15 cellular contexts compared by ENCODE assay signal in the genomic region with DNA sequence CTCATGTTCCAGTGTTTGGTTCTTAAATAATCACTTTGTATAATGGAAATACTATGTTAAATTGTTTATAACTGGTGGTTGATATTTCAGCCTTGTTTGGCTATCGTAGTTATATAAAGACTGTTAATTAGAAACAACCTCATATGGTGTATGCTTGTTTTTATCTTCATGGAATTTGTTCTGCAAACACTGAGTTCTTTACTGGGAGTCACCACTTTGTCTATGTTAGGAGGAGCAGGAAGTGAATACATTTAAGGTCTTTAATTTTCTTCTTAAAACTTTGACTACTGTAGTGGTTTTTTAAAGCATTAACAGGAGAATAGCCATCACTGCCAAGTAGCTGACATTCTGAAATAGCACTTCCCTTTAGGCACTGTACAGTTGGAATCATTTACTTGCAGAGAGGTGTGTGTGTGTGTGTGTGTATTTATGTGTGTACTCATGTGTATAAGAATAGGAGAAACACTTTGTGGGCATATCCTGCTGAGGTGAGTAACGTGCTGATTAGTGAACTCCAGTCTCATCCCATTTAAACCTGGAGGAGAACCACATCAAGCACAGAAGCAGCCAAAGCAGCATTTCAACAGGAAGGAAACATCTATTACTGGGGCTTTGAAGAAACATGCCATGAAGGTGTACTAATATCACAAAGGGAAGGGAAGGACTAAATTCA. TPM values are rescaled to one million over a fixed set of nuclear protein-coding genes. Genes with fewer than 3 reads are reported as not detected.
DNase-seq lines count a peak whose midpoint lies in the region; ATAC-seq, FAIRE-seq and TF ChIP-seq lines count a peak whose summit lies in the region.
"Had no signal": no experiment of that assay in that cellular context is flagged by ENCODE, and none has a peak within 500 bp of the region (broad histone marks: within the 10 kb centered on the region; RNA-seq: fewer than 3 reads in every experiment).

No MANE protein-coding gene starts in this region.

- no peak overlapping the region for H4K8ac ChIP-seq in H9 (replicated peaks; ENCODE audit: insufficient read length, low read depth, low read length)

- no CpG with 5 or more reads among the region's 2 CpGs for WGBS in H9 (ENCODE audit: extremely low coverage, insufficient read length, low lambda C conversion rate)
- WGBS in HepG2 (ENCODE audit: low lambda C conversion rate) = 60% methylated on average over 2 of the region's 2 CpGs

- intact Hi-C loops in dendritic cell treated with granulocyte-macrophage colony-stimulating factor and Interleukin-4, amounts not matched to agents 40 ng/mL and 50 ng/mL, for 4 days (cut with micrococcal nuclease) = no loop called here
- intact Hi-C loops in HepG2 (cut with micrococcal nuclease; ENCODE audit: unreplicated experiment) = no loop called here

- H4K5ac ChIP-seq in H9 (ENCODE audit: insufficient read length, low read depth, low read length) = no peak overlapping the region

- H3K4me1 Mint-ChIP-seq in CD4-positive, CD25-positive, alpha-beta regulatory T cell = peaks cover 23 to 39% (median 33%) of the 10 kb centered on the region in 4 donors
- peaks cover 7 to 12% of the 10 kb centered on the region in 2 experiments; a peak in 3 of 4 replicates for H3K4me1 Mint-ChIP-seq in H9
- peaks cover 44% of the 10 kb centered on the region for H3K4me1 Mint-ChIP-seq in dendritic cell treated with granulocyte-macrophage colony-stimulating factor and Interleukin-4, amounts not matched to agents 40 ng/mL and 50 ng/mL, for 4 days (ENCODE audit: low read depth)

- no peak overlapping the region for H3K56ac ChIP-seq in H9 (ENCODE audit: insufficient read length, low read depth, low read length)

- H3K4me1 ChIP-seq in CD4-positive, CD25-positive, alpha-beta regulatory T cell (ENCODE audit: control insufficient read depth, insufficient read depth, low read length, poor library complexity, severe bottlenecking) = peaks cover 4% of the 10 kb centered on the region
- H3K4me1 ChIP-seq in H9 (ENCODE audit: insufficient read depth, low read length) (no peaks in the 10 kb centered on the region), HepG2 (ENCODE audit: insufficient read depth, low read length) (peaks cover 20% of the 10 kb centered on the region)

- H2BK12ac ChIP-seq in H9 (ENCODE audit: insufficient read length, low read depth, low read length) = no peak overlapping the region

- peak overlapping the region; percentile 23 for H2BK120ac ChIP-seq in H9 (ENCODE audit: low read depth, low read length, poor library complexity, severe bottlenecking)

- peaks cover 20% of the 10 kb centered on the region for H3K36me3 Mint-ChIP-seq in CD4-positive, CD25-positive, alpha-beta regulatory T cell
- no peaks in the 10 kb centered on the region for H3K36me3 Mint-ChIP-seq in H9 (ENCODE audit: insufficient read depth in 1 of 3, low read depth in 3 of 3)
- H3K36me3 Mint-ChIP-seq in dendritic cell treated with granulocyte-macrophage colony-stimulating factor and Interleukin-4, amounts not matched to agents 40 ng/mL and 50 ng/mL, for 4 days (ENCODE audit: low read depth) = peaks cover 38% of the 10 kb centered on the region
- H3K36me3 Mint-ChIP-seq: WTC11 had no signal

- TF ChIP-seq POLR2A in HepG2 (IDR thresholded peaks at IDR 0.05; ENCODE audit: insufficient read depth in 1 of 2, low read depth in 2 of 2, low read length in 2 of 2) (no peak), GM18505 (IDR thresholded peaks at IDR 0.05; ENCODE audit: borderline replicate concordance, extremely low read depth, insufficient read depth, insufficient read length) (no peak)

- H3K79me1 ChIP-seq in H9 (ENCODE audit: insufficient read depth, low read depth, low read length, poor library complexity, severe bottlenecking) = no peaks in the 10 kb centered on the region

- no peak overlapping the region for H3K27ac ChIP-seq in CD4-positive, CD25-positive, alpha-beta regulatory T cell (ENCODE audit: insufficient read depth, low read length, poor library complexity, severe bottlenecking)
- no peak overlapping the region for H3K27ac ChIP-seq in H9 (ENCODE audit: insufficient read length, low read depth, low read length)
- H3K27ac ChIP-seq in HepG2 (ENCODE audit: extremely low read length, insufficient read depth, low read length) = peak overlapping the region; percentile 34
- H3K27ac ChIP-seq: SJSA1 had no signal

- no peak overlapping the region for H3K18ac ChIP-seq in H9 (ENCODE audit: insufficient read length, low read depth, low read length)

- no peak for DNase-seq in CD4-positive, CD25-positive, alpha-beta regulatory T cell
- no peak for DNase-seq in H9
- no peak for DNase-seq in HepG2 (ENCODE audit: low spot score)
- no peak for DNase-seq in NCI-H510A (lab: John Stamatoyannopoulos, UW)
- DNase-seq in foreskin fibroblast = no peak
- DNase-seq: BE2C, cortex of kidney, NCI-H2029 treated with DMSO at 0.1 percent for 48 hours had no signal

- no peak overlapping the region for H3K4ac ChIP-seq in H9 (ENCODE audit: low read depth, low read length)

- in situ Hi-C loops in HepG2 (cut with HindIII; ENCODE audit: extremely low pct_ligation_motif_present, low pct_unique_long_range_greater_than_20kb) = no loop called here

- H2BK15ac ChIP-seq in H9 (ENCODE audit: low read depth, low read length) = no peak overlapping the region

- no peak overlapping the region for H2AK5ac ChIP-seq in H9 (ENCODE audit: insufficient read length, low read length)

- POLR2A ChIA-PET in HepG2 (lab: Yijun Ruan, JAX) = no interaction called here

- no peak overlapping the region for H3K14ac ChIP-seq in H9 (ENCODE audit: insufficient read depth, low read length)

- no peaks in the 10 kb centered on the region for H3K9me3 ChIP-seq in CD4-positive, CD25-positive, alpha-beta regulatory T cell (ENCODE audit: control insufficient read depth in 2 of 2, low read length in 2 of 2)
- H3K9me3 ChIP-seq in H9 (ENCODE audit: control insufficient read depth, low read depth, low read length) (no peaks in the 10 kb centered on the region), HepG2 (ENCODE audit: low read length) (no peaks in the 10 kb centered on the region)
- H3K9me3 ChIP-seq: BE2C, SJSA1 had no signal

- H3K79me2 ChIP-seq in H9 (ENCODE audit: insufficient read depth, low read length) (no peaks in the 10 kb centered on the region), HepG2 (ENCODE audit: insufficient read depth, low read length) (no peaks in the 10 kb centered on the region)

- H3K9ac ChIP-seq in H9 (ENCODE audit: extremely low read depth, insufficient read length, low read length) (no peak overlapping the region), HepG2 (ENCODE audit: insufficient read depth, low read depth, low read length) (no peak overlapping the region)

- H2BK5ac ChIP-seq in H9 (ENCODE audit: insufficient read length, low read length) = no peak overlapping the region

- BruUV-seq in HepG2 (replicated peaks; lab: Mats Ljungman, UMichigan) = no TSS peak

- H3K4me3 ChIP-seq in CD4-positive, CD25-positive, alpha-beta regulatory T cell (ENCODE audit: low read depth, low read length) = no peak overlapping the region
- no peak overlapping the region for H3K4me3 ChIP-seq in HepG2 (replicated peaks in 1 of 3; ENCODE audit: insufficient read depth in 1 of 3, low read depth in 2 of 3, low read length in 3 of 3)
- H3K4me3 ChIP-seq in foreskin fibroblast (ENCODE audit: low read depth in 1 of 2, low read length in 2 of 2) = no peak overlapping the region
- H3K4me3 ChIP-seq: SJSA1 had no signal

- ATAC-seq in CD4-positive, CD25-positive, alpha-beta regulatory T cell (ENCODE audit: low read depth in 2 of 2) = no peak
- ATAC-seq in HepG2 (peak; percentile 69), GM19035 (IDR thresholded peaks at IDR 0.05; ENCODE audit: unreplicated experiment) (no peak), GM18505 (IDR thresholded peaks at IDR 0.05; ENCODE audit: unreplicated experiment) (no peak)
- ATAC-seq: sciatic nerve, WTC11 had no signal

- H3T11ph ChIP-seq in H9 (ENCODE audit: low read length) = no peak overlapping the region

- no peaks in the 10 kb centered on the region for H3K27me3 Mint-ChIP-seq in CD4-positive, CD25-positive, alpha-beta regulatory T cell
- H3K27me3 Mint-ChIP-seq in H9 (ENCODE audit: low read depth) = no peaks in the 10 kb centered on the region; the same call in 1 of the 2 replicates
- H3K27me3 Mint-ChIP-seq in dendritic cell treated with granulocyte-macrophage colony-stimulating factor and Interleukin-4, amounts not matched to agents 40 ng/mL and 50 ng/mL, for 4 days = no peaks in the 10 kb centered on the region
- H3K27me3 Mint-ChIP-seq: stimulated activated naive CD8-positive, alpha-beta T cell treated with anti-CD3 and anti-CD28 coated beads, Interleukin-15, Interleukin-2, amounts not matched to agents 100 ng/mL and 50 ng/mL, for 24 hours had no signal

- H3K27ac Mint-ChIP-seq in CD4-positive, CD25-positive, alpha-beta regulatory T cell = peak overlapping the region in 2 of 3 donors; percentile 3
- H3K27ac Mint-ChIP-seq in H9 = no peak overlapping the region
- H3K27ac Mint-ChIP-seq in dendritic cell treated with granulocyte-macrophage colony-stimulating factor and Interleukin-4, amounts not matched to agents 40 ng/mL and 50 ng/mL, for 4 days = peak overlapping the region; percentile 11
- H3K27ac Mint-ChIP-seq: stimulated activated naive CD8-positive, alpha-beta T cell treated with anti-CD3 and anti-CD28 coated beads, Interleukin-15, Interleukin-2, amounts not matched to agents 100 ng/mL and 50 ng/mL, for 24 hours; WTC11 had no signal

- TF ChIP-seq EP300 in HepG2 (IDR thresholded peaks at IDR 0.05; ENCODE audit: low read depth in 2 of 2, low read length in 2 of 2) (no peak), HepG2 (CRISPR knock-in tag; IDR thresholded peaks at IDR 0.05; ENCODE audit: borderline replicate concordance) (no peak)

- H2AFZ ChIP-seq in H9 (ENCODE audit: low read length) (no peak overlapping the region), HepG2 (ENCODE audit: low read length) (no peak overlapping the region)

- no peak overlapping the region for H3K23ac ChIP-seq in H9 (ENCODE audit: insufficient read length, low read depth, low read length)

- H3K4me2 ChIP-seq in H9 (ENCODE audit: insufficient read depth, insufficient read length, low read length) (no peak overlapping the region), HepG2 (ENCODE audit: low read depth, low read length) (peak overlapping the region; percentile 35)

- H3K27me3 ChIP-seq in CD4-positive, CD25-positive, alpha-beta regulatory T cell (ENCODE audit: control insufficient read depth, insufficient read depth, low read length) = no peaks in the 10 kb centered on the region
- H3K27me3 ChIP-seq in H9 (ENCODE audit: insufficient read depth, low read length) (no peaks in the 10 kb centered on the region), HepG2 (ENCODE audit: control insufficient read depth in 1 of 2, insufficient read depth in 2 of 2, low read length in 2 of 2) (no peaks in the 10 kb centered on the region)
- H3K27me3 ChIP-seq: BE2C, SJSA1 had no signal

- FAIRE-seq in HepG2 (lab: Jason Lieb, UNC) = no peak

- no peak for TF ChIP-seq CTCF in H9 (conservative IDR thresholded peaks at IDR 0.05)
- no peak for TF ChIP-seq CTCF in HepG2 (CRISPR knock-in tag; IDR thresholded peaks at IDR 0.05)
- TF ChIP-seq CTCF in foreskin fibroblast (IDR thresholded peaks at IDR 0.05; ENCODE audit: low read depth, low read length) = no peak

- no peak for TF ChIP-seq RAD21 in HepG2 (CRISPR knock-in tag; IDR thresholded peaks at IDR 0.05)

- H3K4me3 Mint-ChIP-seq in CD4-positive, CD25-positive, alpha-beta regulatory T cell = peak overlapping the region in 2 of 4 donors; percentile 15 to 57
- no peak overlapping the region for H3K4me3 Mint-ChIP-seq in H9
- H3K4me3 Mint-ChIP-seq in dendritic cell treated with granulocyte-macrophage colony-stimulating factor and Interleukin-4, amounts not matched to agents 40 ng/mL and 50 ng/mL, for 4 days = no peak overlapping the region
- H3K4me3 Mint-ChIP-seq: stimulated activated naive CD8-positive, alpha-beta T cell treated with anti-CD3 and anti-CD28 coated beads, Interleukin-15, Interleukin-2, amounts not matched to agents 100 ng/mL and 50 ng/mL, for 24 hours; WTC11 had no signal

- CTCF ChIA-PET in HepG2 (lab: Yijun Ruan, JAX; ENCODE audit: low intra/inter-chr PET ratio, low total read pairs) = no interaction called here

- H3K9me3 Mint-ChIP-seq in CD4-positive, CD25-positive, alpha-beta regulatory T cell = peaks cover 0 to 2% (median 0%) of the 10 kb centered on the region in 7 donors
- no peaks in the 10 kb centered on the region for H3K9me3 Mint-ChIP-seq in H9
- H3K9me3 Mint-ChIP-seq in dendritic cell treated with granulocyte-macrophage colony-stimulating factor and Interleukin-4, amounts not matched to agents 40 ng/mL and 50 ng/mL, for 4 days = no peaks in the 10 kb centered on the region
- H3K9me3 Mint-ChIP-seq: stimulated activated naive CD8-positive, alpha-beta T cell treated with anti-CD3 and anti-CD28 coated beads, Interleukin-15, Interleukin-2, amounts not matched to agents 100 ng/mL and 50 ng/mL, for 24 hours; WTC11 had no signal

- H4K91ac ChIP-seq in H9 (ENCODE audit: insufficient read length, low read depth, low read length) = no peak overlapping the region

- no peak overlapping the region for H2BK20ac ChIP-seq in H9 (ENCODE audit: low read depth, low read length, poor library complexity, severe bottlenecking)

- H3K36me3 ChIP-seq in CD4-positive, CD25-positive, alpha-beta regulatory T cell (ENCODE audit: control insufficient read depth, insufficient read depth, low read length) = no peaks in the 10 kb centered on the region
- no peaks in the 10 kb centered on the region for H3K36me3 ChIP-seq in HepG2 (replicated peaks in 1 of 2; ENCODE audit: control insufficient read depth in 1 of 2, insufficient read depth in 2 of 2, low read length in 2 of 2)
- H3K36me3 ChIP-seq: BE2C had no signal

- no peaks in the 10 kb centered on the region for H3K23me2 ChIP-seq in H9 (ENCODE audit: insufficient read length, low read depth, low read length, poor library complexity, severe bottlenecking)

- H4K20me1 ChIP-seq in H9 (ENCODE audit: control insufficient read depth, insufficient read depth, insufficient read length) (no peaks in the 10 kb centered on the region), HepG2 (ENCODE audit: insufficient read depth, low read length) (no peaks in the 10 kb centered on the region)

RNA-seq across cellular contexts. Expression of a gene that starts 37.8 kb away (rescaled TPM):
- 53.2 TPM for total RNA-seq in CD4-positive, CD25-positive, alpha-beta regulatory T cell
- polyA plus RNA-seq in CD4-positive, CD25-positive, alpha-beta regulatory T cell = 10 to 100 TPM in 3 of 4 donors, 1 to 10 TPM in 1; 9.9 to 22.7 (median 18.9) TPM
- 3.1 and 3.5 TPM in 2 replicates for total RNA-seq in H9 (2021)
- 4.6 and 4.8 TPM in 2 replicates for total RNA-seq in HepG2 (2016; rRNA removed; fragmentation: Illumina TruSeq; extraction: Trizol)
- total RNA-seq in HepG2 (2016; cell fraction: cytosol; rRNA removed; fragmentation: Illumina TruSeq; extraction: Trizol; ENCODE audit: low read depth) = 1.1 and 1.3 TPM in 2 replicates
- total RNA-seq in HepG2 (2016; cell fraction: insoluble cytoplasmic fraction; rRNA removed; fragmentation: Illumina TruSeq; extraction: Trizol) = 4.3 and 6.2 TPM in 2 replicates
- 3.6 and 3.7 TPM in 2 replicates for total RNA-seq in HepG2 (2016; cell fraction: membrane; rRNA removed; fragmentation: Illumina TruSeq; extraction: Trizol)
- 14.2 and 15.6 TPM in 2 replicates for total RNA-seq in HepG2 (2016; cell fraction: nucleus; rRNA removed; fragmentation: Illumina TruSeq; extraction: Trizol)
- 4.2 and 4.7 TPM in 2 replicates for polyA plus RNA-seq in HepG2 (2011; rRNA removed)
- 1.6 and 2.4 TPM in 2 replicates for polyA plus RNA-seq in HepG2 (2011; cell fraction: cytosol; rRNA removed)
- 7.1 and 8.3 TPM in 2 replicates for polyA plus RNA-seq in HepG2 (2011; cell fraction: nucleus; rRNA removed)
- polyA plus RNA-seq in HepG2 (2012) = 3.1 and 3.5 TPM in 2 replicates
- polyA plus RNA-seq in HepG2 (2016; cell fraction: cytosol; fragmentation: Illumina TruSeq; extraction: Trizol; ENCODE audit: low read depth) = 0.09 TPM in 2 replicates
- 2.2 and 2.3 TPM in 2 replicates for polyA plus RNA-seq in HepG2 (2016; cell fraction: insoluble cytoplasmic fraction; fragmentation: Illumina TruSeq; extraction: Trizol; ENCODE audit: low read depth)
- polyA plus RNA-seq in HepG2 (2016; cell fraction: membrane; fragmentation: Illumina TruSeq; extraction: Trizol; ENCODE audit: low read depth) = 0.34 and 0.38 TPM in 2 replicates
- polyA plus RNA-seq in HepG2 (2016; cell fraction: nucleus; fragmentation: Illumina TruSeq; extraction: Trizol; ENCODE audit: insufficient read depth, low read depth) = 5.4 TPM in 2 replicates
- 8.5 and 15.5 TPM in 2 replicates for polyA minus RNA-seq in HepG2 (2011; rRNA and poly(A)+ RNA removed; ENCODE audit: low replicate concordance)
- 6.2 and 6.8 TPM in 2 replicates for polyA minus RNA-seq in HepG2 (2011; cell fraction: cytosol; rRNA and poly(A)+ RNA removed)
- polyA minus RNA-seq in HepG2 (2011; cell fraction: nucleus; rRNA and poly(A)+ RNA removed) = 83.3 and 90.6 TPM in 2 replicates

Comparison
In these comparisons a context has a peak if more than half of its experiments do, and no peak if none do; other contexts are left out.
1. H3K27ac Mint-ChIP-seq: peak in CD4-positive, CD25-positive, alpha-beta regulatory T cell (2 of 3) and dendritic cell treated with granulocyte-macrophage colony-stimulating factor and Interleukin-4, amounts not matched to agents 40 ng/mL and 50 ng/mL, for 4 days (single experiment); none in H9 (0 of 3).